Comparison of ENCODE assay signal across 19 cellular contexts in the genomic region with DNA sequence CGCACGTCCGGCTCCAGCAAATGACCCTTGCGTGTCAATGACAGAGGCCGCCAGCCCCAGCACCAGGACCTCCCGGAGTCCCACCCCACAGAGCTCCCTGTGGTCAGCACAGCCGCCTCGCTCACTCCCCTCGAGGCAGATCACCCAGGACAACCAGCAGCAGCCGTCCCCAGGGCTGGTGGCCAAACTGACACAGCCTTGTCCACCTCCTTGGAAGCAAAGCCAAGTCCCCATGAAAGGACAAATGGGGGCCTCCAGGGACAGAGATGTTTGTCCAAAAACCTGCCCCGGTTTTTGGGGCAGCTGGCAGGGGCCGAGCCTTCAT. TPM values are rescaled to one million over a fixed set of nuclear protein-coding genes. Genes with fewer than 3 reads are reported as not detected.
A peak's percentile ranks its signal among the peaks of the same experiment; 100 is the strongest.
DNase-seq lines count a peak whose midpoint lies in the region; ATAC-seq and TF ChIP-seq lines count a peak whose summit lies in the region.
"Had no signal": no experiment of that assay in that cellular context is flagged by ENCODE, and none has a peak within 500 bp of the region (broad histone marks: within the 10 kb centered on the region; RNA-seq: fewer than 3 reads in every experiment).

No MANE protein-coding gene starts in this region.

- peak overlapping the region; percentile 53 for H3K18ac ChIP-seq in neuronal stem cell (ENCODE audit: low read length)

- H3K27ac Mint-ChIP-seq in activated CD4-positive, alpha-beta T cell treated with anti-CD3 and anti-CD28 coated beads, Interleukin-2, amount 10 ng/mL, durations not matched to agents 24 days and 14 days, result no peak overlapping the region
- H3K27ac Mint-ChIP-seq in type B pancreatic cell (no peak overlapping the region), glutamatergic neuron (ENCODE audit: unreplicated experiment) (no peak overlapping the region), GM23338 (no peak overlapping the region)
- H3K27ac Mint-ChIP-seq: CD14-positive monocyte had no signal

- H3K27ac ChIP-seq in coronary artery, result no peak overlapping the region
- H3K27ac ChIP-seq in neuronal stem cell (replicated peaks; ENCODE audit: low read length), result no peak overlapping the region
- no peak overlapping the region for H3K27ac ChIP-seq in GM23338 (ENCODE audit: low read depth)
- H3K27ac ChIP-seq: BLaER1 had no signal

- no peak overlapping the region for H3K4ac ChIP-seq in neuronal stem cell (ENCODE audit: low read length)

- no peak for ATAC-seq in GM23338
- ATAC-seq: HepG2 had no signal

- H2AFZ ChIP-seq in neuronal stem cell (ENCODE audit: low read length), result no peak overlapping the region
- H2AFZ ChIP-seq in GM23338, result no peak overlapping the region

- H3K4me3 ChIP-seq in coronary artery, result no peak overlapping the region
- no peak overlapping the region for H3K4me3 ChIP-seq in neuronal stem cell (ENCODE audit: low read length in 2 of 2)
- H3K4me3 ChIP-seq in GM23338, result no peak overlapping the region
- H3K4me3 ChIP-seq: BLaER1 had no signal

- H3K79me2 ChIP-seq in GM23338 (replicated peaks; ENCODE audit: insufficient read depth), result no peaks in the 10 kb centered on the region

- H2BK12ac ChIP-seq in neuronal stem cell (ENCODE audit: low read length), result no peak overlapping the region

- no CpG with 5 or more reads among the region's 12 CpGs for WGBS in neuronal stem cell (ENCODE audit: extremely low coverage in 2 of 2, insufficient read length in 2 of 2, insufficient replicate concordance in 1 of 2), 2 donors

- H4K91ac ChIP-seq in neuronal stem cell (ENCODE audit: low read depth, low read length, poor library complexity), result no peak overlapping the region

- peak overlapping the region; percentile 92 for H2AK5ac ChIP-seq in neuronal stem cell (ENCODE audit: low read depth, low read length)

- TF ChIP-seq CTCF in coronary artery (IDR thresholded peaks at IDR 0.05), result no peak
- no peak for TF ChIP-seq CTCF in type B pancreatic cell (conservative IDR thresholded peaks at IDR 0.05)
- no peak for TF ChIP-seq CTCF in glutamatergic neuron (IDR thresholded peaks at IDR 0.05; ENCODE audit: partially characterized antibody, unreplicated experiment)
- no peak for TF ChIP-seq CTCF in GM23338 (conservative IDR thresholded peaks at IDR 0.05; ENCODE audit: low read depth in 2 of 2)

- H4K8ac ChIP-seq in neuronal stem cell (ENCODE audit: low read depth, low read length), result no peak overlapping the region

- H3K4me1 Mint-ChIP-seq in activated CD4-positive, alpha-beta T cell treated with anti-CD3 and anti-CD28 coated beads, Interleukin-2, amount 10 ng/mL, durations not matched to agents 24 days and 14 days, result no peaks in the 10 kb centered on the region
- no peaks in the 10 kb centered on the region for H3K4me1 Mint-ChIP-seq in type B pancreatic cell (ENCODE audit: unreplicated experiment)
- H3K4me1 Mint-ChIP-seq in glutamatergic neuron (ENCODE audit: low read depth, unreplicated experiment), result peaks cover 3% of the 10 kb centered on the region
- peaks cover 3% of the 10 kb centered on the region; the same call in 2 of the 3 replicates for H3K4me1 Mint-ChIP-seq in GM23338
- H3K4me1 Mint-ChIP-seq: CD14-positive monocyte had no signal

- H3K4me2 ChIP-seq in neuronal stem cell (ENCODE audit: insufficient read depth, low read length, poor library complexity, severe bottlenecking) (no peak overlapping the region), GM23338 (no peak overlapping the region)
- H3K4me2 ChIP-seq: BLaER1 had no signal

- no peak overlapping the region for H2BK120ac ChIP-seq in neuronal stem cell (ENCODE audit: low read depth, low read length)

- no peak overlapping the region for H3K14ac ChIP-seq in neuronal stem cell (ENCODE audit: low read length)

- H3F3A ChIP-seq in GM23338 (replicated peaks; ENCODE audit: low read depth), result no peaks in the 10 kb centered on the region

- H3K9me2 ChIP-seq in GM23338 (ENCODE audit: insufficient read depth), result no peaks in the 10 kb centered on the region

- peak overlapping the region; percentile 31 for H2BK5ac ChIP-seq in neuronal stem cell (ENCODE audit: low read length)

- H3K4me1 ChIP-seq in neuronal stem cell (ENCODE audit: control insufficient read depth in 2 of 2, insufficient read depth in 1 of 2, low read depth in 1 of 2, low read length in 2 of 2), result peaks cover 5 to 11% of the 10 kb centered on the region in 2 donors
- no peaks in the 10 kb centered on the region for H3K4me1 ChIP-seq in GM23338 (ENCODE audit: insufficient read depth)
- H3K4me1 ChIP-seq: BLaER1 had no signal

- no peak overlapping the region for H3K23ac ChIP-seq in neuronal stem cell (ENCODE audit: low read depth, low read length, poor library complexity)

- H3K27me3 Mint-ChIP-seq in activated CD4-positive, alpha-beta T cell treated with anti-CD3 and anti-CD28 coated beads, Interleukin-2, amount 10 ng/mL, durations not matched to agents 24 days and 14 days, result peaks cover 9% of the 10 kb centered on the region
- peaks cover 3% of the 10 kb centered on the region for H3K27me3 Mint-ChIP-seq in type B pancreatic cell
- no peaks in the 10 kb centered on the region for H3K27me3 Mint-ChIP-seq in glutamatergic neuron (ENCODE audit: unreplicated experiment)
- peaks cover 10% of the 10 kb centered on the region for H3K27me3 Mint-ChIP-seq in GM23338 (ENCODE audit: insufficient read depth, low read depth, poor library complexity)

- DNase-seq in activated CD4-positive, alpha-beta T cell treated with anti-CD3 and anti-CD28 coated beads, Interleukin-2, amount 10 ng/mL, durations not matched to agents 24 days and 14 days, result peak; percentile 48
- no peak for DNase-seq in activated CD4-positive, alpha-beta T cell treated with anti-CD3 and anti-CD28 coated beads, Interleukin-2, amount 50 U/mL, for 48 hours
- DNase-seq in coronary artery (ENCODE audit: low spot score), result peak; percentile 56
- no peak for DNase-seq in neuronal stem cell (ENCODE audit: low spot score)
- DNase-seq in type B pancreatic cell (ENCODE audit: extremely low spot score, unreplicated experiment), result peak; percentile 48
- no peak for DNase-seq in glutamatergic neuron
- no peak for DNase-seq in GM23338 (ENCODE audit: low spot score)
- DNase-seq: 8988T; Calu3; CD4-positive, alpha-beta memory T cell; DMS79 treated with DMSO at 0.1 percent for 48 hours; GF-D8; GOT3; H7 had no signal

- intact Hi-C loops in activated CD4-positive, alpha-beta T cell treated with anti-CD3 and anti-CD28 coated beads, Interleukin-2, amount 10 ng/mL, durations not matched to agents 24 days and 14 days (cut with micrococcal nuclease), result no loop called here

- no peaks in the 10 kb centered on the region for H3K79me1 ChIP-seq in neuronal stem cell (ENCODE audit: low read depth, low read length)

- H3K36me3 ChIP-seq in neuronal stem cell (replicated peaks in 1 of 2; ENCODE audit: control insufficient read depth in 2 of 2, insufficient read depth in 2 of 2, low read length in 2 of 2) (no peaks in the 10 kb centered on the region), GM23338 (ENCODE audit: insufficient read depth) (no peaks in the 10 kb centered on the region)
- H3K36me3 ChIP-seq: BLaER1 had no signal

- peaks cover 4 to 6% of the 10 kb centered on the region in 2 donors for H3K9me3 ChIP-seq in neuronal stem cell (replicated peaks in 1 of 2; ENCODE audit: control insufficient read depth in 2 of 2, insufficient read depth in 1 of 2, low read depth in 1 of 2, low read length in 2 of 2)

- H3K9me3 Mint-ChIP-seq in activated CD4-positive, alpha-beta T cell treated with anti-CD3 and anti-CD28 coated beads, Interleukin-2, amount 10 ng/mL, durations not matched to agents 24 days and 14 days, result peaks cover 28% of the 10 kb centered on the region
- peaks cover 14% of the 10 kb centered on the region for H3K9me3 Mint-ChIP-seq in type B pancreatic cell
- H3K9me3 Mint-ChIP-seq in glutamatergic neuron (ENCODE audit: unreplicated experiment), result peaks cover 11% of the 10 kb centered on the region
- peaks cover 20% of the 10 kb centered on the region; the same call in 2 of the 3 replicates for H3K9me3 Mint-ChIP-seq in GM23338

- no peak overlapping the region for H3K9ac ChIP-seq in neuronal stem cell (ENCODE audit: low read depth, low read length, poor library complexity)
- H3K9ac ChIP-seq: BLaER1 had no signal

- H3K36me3 Mint-ChIP-seq in activated CD4-positive, alpha-beta T cell treated with anti-CD3 and anti-CD28 coated beads, Interleukin-2, amount 10 ng/mL, durations not matched to agents 24 days and 14 days (ENCODE audit: low read depth), result peaks cover 2% of the 10 kb centered on the region
- H3K36me3 Mint-ChIP-seq in type B pancreatic cell (no peaks in the 10 kb centered on the region), glutamatergic neuron (ENCODE audit: unreplicated experiment) (peaks cover 20% of the 10 kb centered on the region), GM23338 (ENCODE audit: low read depth) (no peaks in the 10 kb centered on the region; the same call in 2 of the 3 replicates)
- H3K36me3 Mint-ChIP-seq: CD14-positive monocyte had no signal

- H2BK15ac ChIP-seq in neuronal stem cell (ENCODE audit: low read length), result peak overlapping the region; percentile 24

- H3K27me3 ChIP-seq in neuronal stem cell (ENCODE audit: control insufficient read depth in 3 of 3, insufficient read depth in 3 of 3, low read depth in 1 of 3, low read length in 3 of 3) (no peaks in the 10 kb centered on the region), GM23338 (ENCODE audit: insufficient read depth) (no peaks in the 10 kb centered on the region)
- H3K27me3 ChIP-seq: BLaER1 had no signal

- H4K20me1 ChIP-seq in GM23338 (replicated peaks; ENCODE audit: insufficient read depth), result no peaks in the 10 kb centered on the region
- H4K20me1 ChIP-seq: BLaER1 had no signal

- H3K4me3 Mint-ChIP-seq in activated CD4-positive, alpha-beta T cell treated with anti-CD3 and anti-CD28 coated beads, Interleukin-2, amount 10 ng/mL, durations not matched to agents 24 days and 14 days, result no peak overlapping the region
- H3K4me3 Mint-ChIP-seq in type B pancreatic cell (no peak overlapping the region), glutamatergic neuron (ENCODE audit: unreplicated experiment) (no peak overlapping the region), GM23338 (no peak overlapping the region)
- H3K4me3 Mint-ChIP-seq: CD14-positive monocyte; CD4-positive, alpha-beta memory T cell had no signal

RNA-seq across cellular contexts. Expression of gene KRTAP10-10, which starts 2.1 kb away (rescaled TPM):
- total RNA-seq in activated CD4-positive, alpha-beta T cell treated with anti-CD3 and anti-CD28 coated beads, Interleukin-2, amount 10 ng/mL, durations not matched to agents 24 days and 14 days, result not detected in 2 replicates
- not detected for polyA plus RNA-seq in neuronal stem cell (2013, experiment 1 of 2)
- polyA plus RNA-seq in neuronal stem cell (2013, experiment 2 of 2), result not detected
- total RNA-seq in type B pancreatic cell (ENCODE audit: low replicate concordance) (not detected in 2 replicates), glutamatergic neuron (ENCODE audit: unreplicated experiment) (not detected)
- total RNA-seq in GM23338 (2014; rRNA removed; shearing (Covaris generic)), result not detected in 2 replicates
- not detected in 2 replicates for polyA plus RNA-seq in GM23338 (2016; fragmentation: Nextera tagmentation; extraction: Ambion mirVana)
- total RNA-seq: A673; Calu3; CD4-positive, alpha-beta memory T cell; H7; HepG2 had no signal
- polyA plus RNA-seq: AG04450; CD14-positive monocyte; CD4-positive, alpha-beta memory T cell; HepG2 had no signal

RNA-seq across cellular contexts. Expression of gene KRTAP10-11, which starts 6.9 kb away (rescaled TPM):
- total RNA-seq in activated CD4-positive, alpha-beta T cell treated with anti-CD3 and anti-CD28 coated beads, Interleukin-2, amount 10 ng/mL, durations not matched to agents 24 days and 14 days, result not detected in 2 replicates
- polyA plus RNA-seq in neuronal stem cell (2013, experiment 1 of 2), result not detected
- polyA plus RNA-seq in neuronal stem cell (2013, experiment 2 of 2), result not detected
- total RNA-seq in type B pancreatic cell (ENCODE audit: low replicate concordance), result not detected in 2 replicates
- not detected for total RNA-seq in glutamatergic neuron (ENCODE audit: unreplicated experiment)
- total RNA-seq in GM23338 (2014; rRNA removed; shearing (Covaris generic)), result not detected in 2 replicates
- polyA plus RNA-seq in GM23338 (2016; fragmentation: Nextera tagmentation; extraction: Ambion mirVana), result not detected in 2 replicates
- total RNA-seq: A673; Calu3; CD4-positive, alpha-beta memory T cell; H7; HepG2 had no signal
- polyA plus RNA-seq: AG04450; CD14-positive monocyte; CD4-positive, alpha-beta memory T cell; HepG2 had no signal

RNA-seq across cellular contexts. Expression of gene KRTAP10-9, which starts 12.4 kb away (rescaled TPM):
- not detected in 2 replicates for total RNA-seq in activated CD4-positive, alpha-beta T cell treated with anti-CD3 and anti-CD28 coated beads, Interleukin-2, amount 10 ng/mL, durations not matched to agents 24 days and 14 days
- not detected for polyA plus RNA-seq in neuronal stem cell (2013, experiment 1 of 2)
- not detected for polyA plus RNA-seq in neuronal stem cell (2013, experiment 2 of 2)
- total RNA-seq in type B pancreatic cell (ENCODE audit: low replicate concordance), result not detected in 2 replicates
- not detected for total RNA-seq in glutamatergic neuron (ENCODE audit: unreplicated experiment)
- not detected in 2 replicates for total RNA-seq in GM23338 (2014; rRNA removed; shearing (Covaris generic))
- not detected in 2 replicates for polyA plus RNA-seq in GM23338 (2016; fragmentation: Nextera tagmentation; extraction: Ambion mirVana)
- total RNA-seq: A673; Calu3; CD4-positive, alpha-beta memory T cell; H7; HepG2 had no signal
- polyA plus RNA-seq: AG04450; CD14-positive monocyte; CD4-positive, alpha-beta memory T cell; HepG2 had no signal

RNA-seq across cellular contexts. Expression of gene KRTAP12-4, which starts 15.2 kb away (rescaled TPM):
- total RNA-seq in activated CD4-positive, alpha-beta T cell treated with anti-CD3 and anti-CD28 coated beads, Interleukin-2, amount 10 ng/mL, durations not matched to agents 24 days and 14 days, result not detected in 2 replicates
- polyA plus RNA-seq in neuronal stem cell (2013, experiment 1 of 2), result not detected
- not detected for polyA plus RNA-seq in neuronal stem cell (2013, experiment 2 of 2)
- total RNA-seq in type B pancreatic cell (ENCODE audit: low replicate concordance) (not detected in 2 replicates), glutamatergic neuron (ENCODE audit: unreplicated experiment) (not detected)
- not detected in 2 replicates for total RNA-seq in GM23338 (2014; rRNA removed; shearing (Covaris generic))
- polyA plus RNA-seq in GM23338 (2016; fragmentation: Nextera tagmentation; extraction: Ambion mirVana), result not detected in 2 replicates
- total RNA-seq: Calu3; CD4-positive, alpha-beta memory T cell; H7; HepG2 had no signal
- polyA plus RNA-seq: AG04450; CD14-positive monocyte; CD4-positive, alpha-beta memory T cell; HepG2 had no signal

RNA-seq across cellular contexts. Expression of gene KRTAP12-3, which starts 18.4 kb away (rescaled TPM):
- not detected in 2 replicates for total RNA-seq in activated CD4-positive, alpha-beta T cell treated with anti-CD3 and anti-CD28 coated beads, Interleukin-2, amount 10 ng/mL, durations not matched to agents 24 days and 14 days
- not detected for polyA plus RNA-seq in neuronal stem cell (2013, experiment 1 of 2)
- polyA plus RNA-seq in neuronal stem cell (2013, experiment 2 of 2), result not detected
- total RNA-seq in type B pancreatic cell (ENCODE audit: low replicate concordance) (not detected in 2 replicates), glutamatergic neuron (ENCODE audit: unreplicated experiment) (not detected)
- not detected in 2 replicates for total RNA-seq in GM23338 (2014; rRNA removed; shearing (Covaris generic))
- polyA plus RNA-seq in GM23338 (2016; fragmentation: Nextera tagmentation; extraction: Ambion mirVana), result not detected in 2 replicates
- total RNA-seq: A673; Calu3; CD4-positive, alpha-beta memory T cell; H7; HepG2 had no signal
- polyA plus RNA-seq: AG04450, CD14-positive monocyte, HepG2 had no signal

Comparison
In these comparisons a context has a peak if more than half of its experiments do, and no peak if none do; other contexts are left out.
1. DNase-seq: peak in activated CD4-positive, alpha-beta T cell treated with anti-CD3 and anti-CD28 coated beads, Interleukin-2, amount 10 ng/mL, durations not matched to agents 24 days and 14 days (single experiment), coronary artery (single experiment) and type B pancreatic cell (single experiment); none in activated CD4-positive, alpha-beta T cell treated with anti-CD3 and anti-CD28 coated beads, Interleukin-2, amount 50 U/mL, for 48 hours (0 of 2), neuronal stem cell (single experiment), glutamatergic neuron (single experiment) and GM23338 (single experiment).